19 cellular contexts compared by ENCODE assay signal in genomic region chr4:7898385-7898784, GRCh38. TPM values are rescaled to one million over a fixed set of nuclear protein-coding genes. Genes with fewer than 3 reads are reported as not detected.
DNase-seq lines count a peak whose midpoint lies in the region; ATAC-seq, FAIRE-seq and TF ChIP-seq lines count a peak whose summit lies in the region.
"Had no signal": no experiment of that assay in that cellular context is flagged by ENCODE, and none has a peak within 500 bp of the region (broad histone marks: within the 10 kb centered on the region; RNA-seq: fewer than 3 reads in every experiment).

No MANE protein-coding gene starts in this region.

- H2AFZ ChIP-seq in astrocyte (ENCODE audit: low read depth, low read length), result no peak overlapping the region

- H3K79me2 ChIP-seq in astrocyte (ENCODE audit: insufficient read depth, low read length), result peaks cover 100% of the 10 kb centered on the region

- H3K27me3 ChIP-seq in astrocyte (ENCODE audit: insufficient read depth, low read length), result no peaks in the 10 kb centered on the region
- no peaks in the 10 kb centered on the region for H3K27me3 ChIP-seq in tibial artery

- no TSS peak for BruUV-seq in MCF 10A (replicated peaks; lab: Mats Ljungman, UMichigan)

- peak overlapping the region; percentile 3 for H3K9ac ChIP-seq in astrocyte (ENCODE audit: low read length)

- H3K27me3 Mint-ChIP-seq in astrocyte (ENCODE audit: low read depth, unreplicated experiment) (no peaks in the 10 kb centered on the region), osteocyte (ENCODE audit: unreplicated experiment) (no peaks in the 10 kb centered on the region), MCF 10A (ENCODE audit: insufficient read depth, unreplicated experiment) (no peaks in the 10 kb centered on the region)
- H3K27me3 Mint-ChIP-seq: CD4-positive, alpha-beta memory T cell had no signal

- H3K4me3 Mint-ChIP-seq in astrocyte (ENCODE audit: unreplicated experiment) (no peak overlapping the region), osteocyte (ENCODE audit: unreplicated experiment) (no peak overlapping the region), MCF 10A (ENCODE audit: unreplicated experiment) (no peak overlapping the region)
- H3K4me3 Mint-ChIP-seq: CD4-positive, alpha-beta memory T cell had no signal

- no peak for TF ChIP-seq CTCF in astrocyte (IDR thresholded peaks at IDR 0.05; ENCODE audit: insufficient read depth, low read depth, low read length)
- TF ChIP-seq CTCF in fibroblast of the aortic adventitia (IDR thresholded peaks at IDR 0.05; ENCODE audit: insufficient read depth, low read length), result no peak
- no peak for TF ChIP-seq CTCF in osteocyte (IDR thresholded peaks at IDR 0.05)
- TF ChIP-seq CTCF in tibial artery (IDR thresholded peaks at IDR 0.05), result no peak
- no peak for TF ChIP-seq CTCF in MCF 10A (IDR thresholded peaks at IDR 0.05; ENCODE audit: unreplicated experiment)

- H3K27ac Mint-ChIP-seq in astrocyte (ENCODE audit: unreplicated experiment) (no peak overlapping the region), osteocyte (ENCODE audit: unreplicated experiment) (peak overlapping the region; percentile 57), MCF 10A (ENCODE audit: low read depth, unreplicated experiment) (no peak overlapping the region)

- intact Hi-C loops in tibial artery (cut with DNase I; ENCODE audit: low total_unique reads) (no loop called here), MCF 10A (cut with micrococcal nuclease) (no loop called here)

- no peak for FAIRE-seq in astrocyte (lab: Jason Lieb, UNC)
- FAIRE-seq: GM18507, H54 had no signal

- H4K20me1 ChIP-seq in astrocyte (ENCODE audit: insufficient read depth, low read length), result peaks cover 37% of the 10 kb centered on the region

- H3K4me3 ChIP-seq in astrocyte (ENCODE audit: insufficient read depth, low read depth, low read length) (no peak overlapping the region), fibroblast of the aortic adventitia (ENCODE audit: low read depth, low read length) (no peak overlapping the region), tibial artery (no peak overlapping the region)
- H3K4me3 ChIP-seq: SK-N-MC had no signal

- H3K36me3 Mint-ChIP-seq in astrocyte (ENCODE audit: low read depth, unreplicated experiment) (peaks cover 22% of the 10 kb centered on the region), osteocyte (ENCODE audit: unreplicated experiment) (peaks cover 4% of the 10 kb centered on the region), MCF 10A (ENCODE audit: insufficient read depth, unreplicated experiment) (peaks cover 6% of the 10 kb centered on the region)

- H3K4me2 ChIP-seq in astrocyte (ENCODE audit: low read length), result no peak overlapping the region

- H3K4me1 ChIP-seq in astrocyte (ENCODE audit: insufficient read depth, low read length) (peaks cover 46% of the 10 kb centered on the region), tibial artery (peaks cover 0 to 54% (median 22%) of the 10 kb centered on the region in 4 donors)

- no peaks in the 10 kb centered on the region for H3K9me3 ChIP-seq in astrocyte (ENCODE audit: insufficient read depth, low read depth, low read length)
- no peaks in the 10 kb centered on the region for H3K9me3 ChIP-seq in tibial artery

- H3K4me1 Mint-ChIP-seq in astrocyte (ENCODE audit: low read depth, unreplicated experiment), result peaks cover 58% of the 10 kb centered on the region
- peaks cover 68% of the 10 kb centered on the region for H3K4me1 Mint-ChIP-seq in osteocyte (ENCODE audit: unreplicated experiment)
- H3K4me1 Mint-ChIP-seq in MCF 10A (ENCODE audit: insufficient read depth, unreplicated experiment), result peaks cover 5% of the 10 kb centered on the region

- H3K27ac ChIP-seq in astrocyte (ENCODE audit: low read depth, low read length), result peak overlapping the region; percentile 32
- H3K27ac ChIP-seq in tibial artery, result peak overlapping the region in 1 of 2 donors; percentile 34
- H3K27ac ChIP-seq: SK-N-MC had no signal

- CTCF ChIA-PET in MCF 10A (lab: Yijun Ruan, JAX), result no interaction called here

- H3K9me3 Mint-ChIP-seq in astrocyte (ENCODE audit: unreplicated experiment) (no peaks in the 10 kb centered on the region), osteocyte (ENCODE audit: unreplicated experiment) (no peaks in the 10 kb centered on the region), MCF 10A (ENCODE audit: unreplicated experiment) (no peaks in the 10 kb centered on the region)

- DNase-seq in astrocyte (ENCODE audit: low read depth) (no peak), fibroblast of the aortic adventitia (ENCODE audit: low read depth) (peak; percentile 34), osteocyte (ENCODE audit: extremely low spot score, unreplicated experiment) (no peak), tibial artery (no peak), NCI-H1092 (lab: John Stamatoyannopoulos, UW) (no peak), MCF 10A (ENCODE audit: unreplicated experiment) (no peak)
- DNase-seq: C1 segment of cervical spinal cord; CD4-positive, alpha-beta memory T cell; COR-L47; DMS53; Kasumi-1; NCI-H2029 treated with DMSO at 0.1 percent for 48 hours; NCI-H2227 treated with DMSO at 0.1 percent for 48 hours; NCI-H69; SHP77 treated with DMSO at 0.1 percent for 48 hours had no signal

- H3K36me3 ChIP-seq in astrocyte (ENCODE audit: insufficient read depth, low read length) (peaks cover 14% of the 10 kb centered on the region), tibial artery (no peaks in the 10 kb centered on the region)

- no peak for ATAC-seq in GM18519 (IDR thresholded peaks at IDR 0.05; ENCODE audit: low FRiP score, unreplicated experiment)

- POLR2A ChIA-PET in MCF 10A (lab: Yijun Ruan, JAX), result no interaction called here

RNA-seq across cellular contexts. Expression of gene AFAP1, which starts 41.3 kb away (rescaled TPM):
- total RNA-seq in astrocyte (62.7 and 67.9 TPM in 2 replicates), fibroblast of the aortic adventitia (ENCODE audit: low replicate concordance) (66.0 and 83.9 TPM in 2 replicates), osteocyte (64.9 and 66.9 TPM in 2 replicates), MCF 10A (2022) (22.5 and 29.4 TPM in 2 replicates)
